20 cellular contexts compared by ENCODE assay signal in the genomic region with DNA sequence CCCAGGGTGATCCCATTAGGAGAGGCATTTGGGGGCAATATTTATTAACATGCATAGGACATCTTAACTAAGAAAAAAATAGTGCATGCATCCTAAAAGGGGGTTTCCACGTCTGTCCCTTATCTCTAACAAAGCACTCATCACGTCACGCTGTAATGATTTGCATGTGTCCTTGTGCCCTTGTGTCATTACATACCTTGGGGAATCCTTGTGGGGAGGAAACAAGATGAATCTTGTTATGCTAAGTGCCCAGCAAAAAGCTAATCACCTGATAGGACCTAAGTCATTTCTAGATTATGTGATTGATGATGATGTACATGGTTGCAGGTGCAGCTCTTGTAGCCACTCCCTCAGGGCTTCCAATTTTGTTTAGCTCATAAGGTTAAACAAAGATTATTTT.
A peak's percentile ranks its signal among the peaks of the same experiment; 100 is the strongest.
DNase-seq lines count a peak whose midpoint lies in the region; ATAC-seq and TF ChIP-seq lines count a peak whose summit lies in the region.
"Had no signal": no experiment of that assay in that cellular context is flagged by ENCODE, and none has a peak within 500 bp of the region (broad histone marks: within the 10 kb centered on the region; RNA-seq: fewer than 3 reads in every experiment).

No MANE protein-coding gene starts in this region.

- TF ChIP-seq CTCF in CD14-positive monocyte (IDR thresholded peaks at IDR 0.05): no peak

- H3K4me1 ChIP-seq in BLaER1 treated with 17β-estradiol and CSF1 and Interleukin-3, amounts not matched to agents 10 nM and 100 nM: peaks cover 0 to 18% (median 10%) of the 10 kb centered on the region in 10 experiments; a peak in 11 of 20 replicates
- H3K4me1 ChIP-seq in HUES48 (ENCODE audit: control insufficient read depth, insufficient read depth, low read length): peaks cover 32% of the 10 kb centered on the region
- H3K4me1 ChIP-seq in effector memory CD4-positive, alpha-beta T cell (ENCODE audit: control insufficient read depth, insufficient read depth, low read length, poor library complexity, severe bottlenecking): no peaks in the 10 kb centered on the region

- H3K27ac Mint-ChIP-seq in CD14-positive monocyte: no peak overlapping the region
- H3K27ac Mint-ChIP-seq: activated naive CD8-positive, alpha-beta T cell treated with anti-CD3 and anti-CD28 coated beads, Interleukin-2, amount 10 ng/mL, durations not matched to agents 7 days and 5 days; brain; CD4-positive, alpha-beta memory T cell; HFFc6 had no signal

- H3K36me3 Mint-ChIP-seq in CD14-positive monocyte: no peaks in the 10 kb centered on the region
- H3K36me3 Mint-ChIP-seq: activated naive CD8-positive, alpha-beta T cell treated with anti-CD3 and anti-CD28 coated beads, Interleukin-2, amount 10 ng/mL, durations not matched to agents 7 days and 5 days; brain; CD4-positive, alpha-beta memory T cell had no signal

- no peaks in the 10 kb centered on the region for H3K4me1 Mint-ChIP-seq in CD14-positive monocyte
- H3K4me1 Mint-ChIP-seq: activated naive CD8-positive, alpha-beta T cell treated with anti-CD3 and anti-CD28 coated beads, Interleukin-2, amount 10 ng/mL, durations not matched to agents 7 days and 5 days; CD4-positive, alpha-beta memory T cell had no signal

- no peak overlapping the region for H3K27ac ChIP-seq in BLaER1 treated with 17β-estradiol and CSF1 and Interleukin-3, amounts not matched to agents 10 nM and 100 nM
- peak overlapping the region; percentile 66 for H3K27ac ChIP-seq in HUES48 (ENCODE audit: low read depth, low read length)
- no peak overlapping the region for H3K27ac ChIP-seq in effector memory CD4-positive, alpha-beta T cell (ENCODE audit: insufficient read depth, low read length, poor library complexity, severe bottlenecking)
- H3K27ac ChIP-seq: WERI-Rb-1 had no signal

- H3K9me3 ChIP-seq in BLaER1 treated with 17β-estradiol and CSF1 and Interleukin-3, amounts not matched to agents 10 nM and 100 nM (replicated peaks in 1 of 11): no peaks in the 10 kb centered on the region
- H3K9me3 ChIP-seq in HUES48 (ENCODE audit: control insufficient read depth, insufficient read depth, low read length): no peaks in the 10 kb centered on the region
- H3K9me3 ChIP-seq in effector memory CD4-positive, alpha-beta T cell (ENCODE audit: control insufficient read depth, low read length): no peaks in the 10 kb centered on the region
- H3K9me3 ChIP-seq: mucosa of descending colon had no signal

- peak overlapping the region in 8 of 11 experiments; percentile 19 to 46 (median 34); a peak in 10 of 22 replicates for H3K4me2 ChIP-seq in BLaER1 treated with 17β-estradiol and CSF1 and Interleukin-3, amounts not matched to agents 10 nM and 100 nM

- no peak overlapping the region for H3K4me3 ChIP-seq in BLaER1 treated with 17β-estradiol and CSF1 and Interleukin-3, amounts not matched to agents 10 nM and 100 nM
- H3K4me3 ChIP-seq in HUES48 (ENCODE audit: low read depth, low read length): no peak overlapping the region
- no peak overlapping the region for H3K4me3 ChIP-seq in effector memory CD4-positive, alpha-beta T cell (ENCODE audit: insufficient read depth, low read depth, low read length, poor library complexity, severe bottlenecking)
- H3K4me3 ChIP-seq: mucosa of descending colon had no signal

- ATAC-seq in GM18868 (IDR thresholded peaks at IDR 0.05; ENCODE audit: unreplicated experiment) (peak; percentile 90), HG02798 (IDR thresholded peaks at IDR 0.05; ENCODE audit: poor library complexity, unreplicated experiment) (peak; percentile 49)
- ATAC-seq: left lobe of liver, mucosa of descending colon had no signal

- no peak overlapping the region for H3K9ac ChIP-seq in BLaER1 treated with 17β-estradiol and CSF1 and Interleukin-3, amounts not matched to agents 10 nM and 100 nM
- H3K9ac ChIP-seq in HUES48 (ENCODE audit: low read depth, low read length): no peak overlapping the region

- peaks cover 0 to 2% (median 0%) of the 10 kb centered on the region in 7 donors for H3K9me3 Mint-ChIP-seq in CD14-positive monocyte
- H3K9me3 Mint-ChIP-seq: activated naive CD8-positive, alpha-beta T cell treated with anti-CD3 and anti-CD28 coated beads, Interleukin-2, amount 10 ng/mL, durations not matched to agents 7 days and 5 days; brain; CD4-positive, alpha-beta memory T cell; HFFc6 had no signal

- no peak for DNase-seq in effector memory CD4-positive, alpha-beta T cell
- DNase-seq in DMS114 treated with DMSO at 0.1 percent for 48 hours (lab: John Stamatoyannopoulos, UW; ENCODE audit: unreplicated experiment): no peak
- no peak for DNase-seq in CD14-positive monocyte (ENCODE audit: low spot score)
- DNase-seq in HPDE6-E6E7 (ENCODE audit: extremely low spot score): no peak
- DNase-seq: activated naive CD8-positive, alpha-beta T cell treated with anti-CD3 and anti-CD28 coated beads, Interleukin-2, amount 10 ng/mL, durations not matched to agents 7 days and 5 days; CD4-positive, alpha-beta memory T cell; cortex of kidney; foreskin melanocyte; HFFc6; mucosa of descending colon; retina; Right ventricle myocardium superior; stimulated activated naive CD4-positive, alpha-beta T cell treated with Interleukin-2 at 50 U/mL for 16 hours; WERI-Rb-1 had no signal

- intact Hi-C loops in CD14-positive monocyte (cut with micrococcal nuclease): no loop called here

- H3K36me3 ChIP-seq in BLaER1 treated with 17β-estradiol and CSF1 and Interleukin-3, amounts not matched to agents 10 nM and 100 nM: no peaks in the 10 kb centered on the region
- H3K36me3 ChIP-seq in HUES48 (ENCODE audit: control insufficient read depth, insufficient read depth, low read length): no peaks in the 10 kb centered on the region
- H3K36me3 ChIP-seq in effector memory CD4-positive, alpha-beta T cell (ENCODE audit: control insufficient read depth, insufficient read depth, low read length): no peaks in the 10 kb centered on the region
- H3K36me3 ChIP-seq: WERI-Rb-1 had no signal

- peaks cover 1 to 4% (median 4%) of the 10 kb centered on the region in 3 donors for H3K27me3 Mint-ChIP-seq in CD14-positive monocyte (ENCODE audit: low read depth in 3 of 3)

- no peaks in the 10 kb centered on the region for H4K20me1 ChIP-seq in BLaER1 treated with 17β-estradiol and CSF1 and Interleukin-3, amounts not matched to agents 10 nM and 100 nM

- no peaks in the 10 kb centered on the region for H3K27me3 ChIP-seq in BLaER1 treated with 17β-estradiol and CSF1 and Interleukin-3, amounts not matched to agents 10 nM and 100 nM
- H3K27me3 ChIP-seq in HUES48 (ENCODE audit: control insufficient read depth, insufficient read depth, low read length): peaks cover 11% of the 10 kb centered on the region; the same call in 1 of the 2 replicates
- H3K27me3 ChIP-seq in effector memory CD4-positive, alpha-beta T cell (replicated peaks; ENCODE audit: control insufficient read depth, insufficient read depth, low read length, poor library complexity, severe bottlenecking): peaks cover 6% of the 10 kb centered on the region

- no peak overlapping the region for H3K4me3 Mint-ChIP-seq in CD14-positive monocyte
- H3K4me3 Mint-ChIP-seq: activated naive CD8-positive, alpha-beta T cell treated with anti-CD3 and anti-CD28 coated beads, Interleukin-2, amount 10 ng/mL, durations not matched to agents 7 days and 5 days; brain; CD4-positive, alpha-beta memory T cell; HFFc6 had no signal
